In the genomic region with DNA sequence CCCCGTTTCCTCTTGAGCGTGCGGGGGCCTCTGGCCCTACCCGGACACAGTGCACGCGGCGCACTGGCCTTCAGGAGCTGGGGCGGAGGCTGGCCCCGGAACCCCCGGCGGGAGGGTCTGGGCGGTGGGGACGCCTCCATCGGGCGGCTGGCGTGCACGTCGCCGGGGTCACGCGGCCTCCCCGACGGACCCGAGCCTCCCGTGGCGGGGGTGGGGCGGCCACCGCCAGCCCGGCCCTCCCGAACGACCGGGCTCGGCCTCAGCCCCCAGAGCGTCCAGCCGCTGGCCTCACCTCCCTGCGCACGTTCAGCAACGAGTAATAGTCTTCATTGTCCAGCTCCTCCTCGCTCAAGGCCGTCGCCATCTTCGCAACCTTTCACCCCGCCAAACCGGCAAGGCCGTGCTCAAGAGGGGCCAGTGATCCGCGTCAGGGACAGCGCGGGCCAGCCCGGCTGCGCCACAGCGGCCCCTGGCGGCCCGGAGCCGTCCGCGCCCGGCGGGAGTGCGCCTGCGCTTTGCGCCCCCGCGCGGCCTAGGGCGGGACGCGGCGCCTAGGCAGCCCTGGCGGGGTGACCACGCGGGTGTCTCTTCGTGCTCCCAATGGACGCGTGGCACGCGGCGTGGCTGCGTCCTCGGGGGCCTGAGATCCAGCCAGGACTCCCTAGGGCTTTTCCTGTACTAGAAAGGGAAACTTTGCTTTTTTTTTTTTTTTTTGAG, we compare ENCODE assay signal across 8 cellular contexts. TPM values are rescaled to one million over a fixed set of nuclear protein-coding genes. Genes with fewer than 3 reads are reported as not detected.
DNase-seq lines count a peak whose midpoint lies in the region; ATAC-seq, FAIRE-seq and TF ChIP-seq lines count a peak whose summit lies in the region.

A gene with protein sequence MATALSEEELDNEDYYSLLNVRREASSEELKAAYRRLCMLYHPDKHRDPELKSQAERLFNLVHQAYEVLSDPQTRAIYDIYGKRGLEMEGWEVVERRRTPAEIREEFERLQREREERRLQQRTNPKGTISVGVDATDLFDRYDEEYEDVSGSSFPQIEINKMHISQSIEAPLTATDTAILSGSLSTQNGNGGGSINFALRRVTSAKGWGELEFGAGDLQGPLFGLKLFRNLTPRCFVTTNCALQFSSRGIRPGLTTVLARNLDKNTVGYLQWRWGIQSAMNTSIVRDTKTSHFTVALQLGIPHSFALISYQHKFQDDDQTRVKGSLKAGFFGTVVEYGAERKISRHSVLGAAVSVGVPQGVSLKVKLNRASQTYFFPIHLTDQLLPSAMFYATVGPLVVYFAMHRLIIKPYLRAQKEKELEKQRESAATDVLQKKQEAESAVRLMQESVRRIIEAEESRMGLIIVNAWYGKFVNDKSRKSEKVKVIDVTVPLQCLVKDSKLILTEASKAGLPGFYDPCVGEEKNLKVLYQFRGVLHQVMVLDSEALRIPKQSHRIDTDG (minus strand): TSS at position 380 of the 717 bp plus-strand sequence. CDS start 16 bp downstream, at position 364.

- peaks cover 5% of the 10 kb centered on the region; the same call in 1 of the 2 replicates for H4K20me1 ChIP-seq in HepG2 (ENCODE audit: insufficient read depth, low read length)

- no peaks in the 10 kb centered on the region for H3K9me3 ChIP-seq in HepG2 (ENCODE audit: low read length)

- CTCF ChIA-PET in HepG2 (lab: Yijun Ruan, JAX; ENCODE audit: low intra/inter-chr PET ratio, low total read pairs) = interaction anchor here (0.8 to 1.4 kb wide), 3 partner anchors 83 to 148 kb away, joined by 3 to 4 read pairs (median 3); a partner anchor contains a TSS

- intact Hi-C loops in HepG2 (cut with micrococcal nuclease; ENCODE audit: unreplicated experiment) = no loop called here

- TF ChIP-seq EP300 in HepG2 (IDR thresholded peaks at IDR 0.05; ENCODE audit: low read depth in 2 of 2, low read length in 2 of 2) (peak in 1 of 2 experiments; percentile 54; a peak in 1 of 4 replicates), HepG2 (CRISPR knock-in tag; IDR thresholded peaks at IDR 0.05; ENCODE audit: borderline replicate concordance) (peak; percentile 52)

- peaks cover 0 to 10% of the 10 kb centered on the region in 2 experiments; a peak in 2 of 5 replicates for H3K36me3 ChIP-seq in HepG2 (replicated peaks in 1 of 2; ENCODE audit: control insufficient read depth in 1 of 2, insufficient read depth in 2 of 2, low read length in 2 of 2)

- TF ChIP-seq CTCF in C4-2B (conservative IDR thresholded peaks at IDR 0.05) = peak; percentile 100
- TF ChIP-seq CTCF in HepG2 (CRISPR knock-in tag; IDR thresholded peaks at IDR 0.05) = peak; percentile 87

- no peak within 1 kb of the TSS for H2AFZ ChIP-seq in HepG2 (ENCODE audit: low read length)

- peak; percentile 46 for DNase-seq in NCI-H526 treated with DMSO at 0.1 percent for 48 hours (lab: John Stamatoyannopoulos, UW)
- DNase-seq in activated CD4-positive, alpha-beta T cell treated with anti-CD3 and anti-CD28 coated beads, Interleukin-2, amount 50 U/mL, for 24 hours (ENCODE audit: low read depth in 1 of 2, low spot score in 1 of 2) = peak; percentile 82 to 89
- DNase-seq in dermis blood vessel endothelial cell = peak; percentile 92
- peak; percentile 80 for DNase-seq in HepG2 (ENCODE audit: low spot score)
- DNase-seq in stimulated activated CD4-positive, alpha-beta T cell treated with anti-CD3 and anti-CD28 coated beads, Interleukin-4, amount 100 ng/mL, for 1 hour = peak; percentile 86

- ATAC-seq in GM19324 (IDR thresholded peaks at IDR 0.05; ENCODE audit: low FRiP score, unreplicated experiment) (peak; percentile 97), HG03460 (IDR thresholded peaks at IDR 0.05; ENCODE audit: unreplicated experiment) (peak; percentile 92), HepG2 (peak; percentile 91)

- in situ Hi-C loops in HepG2 (cut with HindIII; ENCODE audit: extremely low pct_ligation_motif_present, low pct_unique_long_range_greater_than_20kb) = loop anchor here (25.0 kb wide), 1 partner anchor 511 kb away; no protein-coding TSS in a partner anchor

- H3K4me3 ChIP-seq in HepG2 (replicated peaks in 1 of 3; ENCODE audit: insufficient read depth in 1 of 3, low read depth in 2 of 3, low read length in 3 of 3) = peak within 1 kb of the TSS; percentile 93 to 99 (median 99)

- H3K27me3 ChIP-seq in HepG2 (ENCODE audit: control insufficient read depth in 1 of 2, insufficient read depth in 2 of 2, low read length in 2 of 2) = no peaks in the 10 kb centered on the region; a peak in 1 of 5 replicates

- peak; percentile 79 to 95 for TF ChIP-seq POLR2A in HepG2 (IDR thresholded peaks at IDR 0.05; ENCODE audit: insufficient read depth in 1 of 2, low read depth in 2 of 2, low read length in 2 of 2)

- peak; percentile 48 for TF ChIP-seq RAD21 in HepG2 (CRISPR knock-in tag; IDR thresholded peaks at IDR 0.05)

- no TSS peak for BruUV-seq in HepG2 (replicated peaks; lab: Mats Ljungman, UMichigan)

- peak within 1 kb of the TSS; percentile 99 for H3K9ac ChIP-seq in HepG2 (ENCODE audit: insufficient read depth, low read depth, low read length)

- peak within 1 kb of the TSS; percentile 75 for H3K4me2 ChIP-seq in HepG2 (ENCODE audit: low read depth, low read length)

- H3K27ac ChIP-seq in C4-2B (peak within 1 kb of the TSS; percentile 97), HepG2 (ENCODE audit: extremely low read length, insufficient read depth, low read length) (peak within 1 kb of the TSS; percentile 96)

- H3K79me2 ChIP-seq in HepG2 (ENCODE audit: insufficient read depth, low read length) = peaks cover 44% of the 10 kb centered on the region

- 0% methylated on average over 14 of the region's 80 CpGs for WGBS in HepG2 (ENCODE audit: low lambda C conversion rate)

- FAIRE-seq in HepG2 (lab: Jason Lieb, UNC) = peak; percentile 12

- POLR2A ChIA-PET in HepG2 (lab: Yijun Ruan, JAX) = interaction anchor here (2.3 kb wide), 1 partner anchor 83 kb away, joined by 14 read pairs; a partner anchor contains a TSS

- H3K4me1 ChIP-seq in HepG2 (ENCODE audit: insufficient read depth, low read length) = peaks cover 23% of the 10 kb centered on the region

TF ChIP-seq in HepG2, 621 proteins besides CTCF, POLR2A, EP300 and RAD21 (continues in another document):
- TF ChIP-seq ZNF263 (CRISPR knock-in tag; IDR thresholded peaks at IDR 0.05) = peak; percentile 86
- 0 out of 2 replicates have a peak, but pooled peaks have one; percentile 75 for TF ChIP-seq ZNF251 (CRISPR knock-in tag; IDR thresholded peaks at IDR 0.05)
- peak; percentile 17; the same call in 1 of the 2 replicates for TF ChIP-seq ZNF670 (CRISPR knock-in tag; IDR thresholded peaks at IDR 0.05; ENCODE audit: borderline replicate concordance)
- no peak for TF ChIP-seq ZSCAN22 (CRISPR knock-in tag; IDR thresholded peaks at IDR 0.05)
- TF ChIP-seq, protein P1, sequence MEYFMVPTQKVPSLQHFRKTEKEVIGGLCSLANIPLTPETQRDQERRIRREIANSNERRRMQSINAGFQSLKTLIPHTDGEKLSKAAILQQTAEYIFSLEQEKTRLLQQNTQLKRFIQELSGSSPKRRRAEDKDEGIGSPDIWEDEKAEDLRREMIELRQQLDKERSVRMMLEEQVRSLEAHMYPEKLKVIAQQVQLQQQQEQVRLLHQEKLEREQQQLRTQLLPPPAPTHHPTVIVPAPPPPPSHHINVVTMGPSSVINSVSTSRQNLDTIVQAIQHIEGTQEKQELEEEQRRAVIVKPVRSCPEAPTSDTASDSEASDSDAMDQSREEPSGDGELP (IDR thresholded peaks at IDR 0.05; ENCODE audit: borderline replicate concordance, low read depth) = peak; percentile 32; the same call in 1 of the 2 replicates
- peak; percentile 74; the same call in 1 of the 2 replicates for TF ChIP-seq ZNF367 (CRISPR knock-in tag; IDR thresholded peaks at IDR 0.05; ENCODE audit: borderline replicate concordance)

RNA-seq across cellular contexts. Expression of the gene that starts here (rescaled TPM):
- total RNA-seq in dermis blood vessel endothelial cell = 38.6 and 52.1 TPM in 2 replicates
- 47.6 and 56.8 TPM in 2 replicates for total RNA-seq in HepG2 (2016; rRNA removed; fragmentation: Illumina TruSeq; extraction: Trizol)
- total RNA-seq in HepG2 (2016; cell fraction: cytosol; rRNA removed; fragmentation: Illumina TruSeq; extraction: Trizol; ENCODE audit: low read depth) = 11.4 and 12.0 TPM in 2 replicates
- total RNA-seq in HepG2 (2016; cell fraction: insoluble cytoplasmic fraction; rRNA removed; fragmentation: Illumina TruSeq; extraction: Trizol) = 49.7 and 50.5 TPM in 2 replicates
- 13.0 and 15.4 TPM in 2 replicates for total RNA-seq in HepG2 (2016; cell fraction: membrane; rRNA removed; fragmentation: Illumina TruSeq; extraction: Trizol)
- 46.2 and 51.3 TPM in 2 replicates for total RNA-seq in HepG2 (2016; cell fraction: nucleus; rRNA removed; fragmentation: Illumina TruSeq; extraction: Trizol)
- 24.0 and 25.1 TPM in 2 replicates for polyA plus RNA-seq in HepG2 (2011; rRNA removed)
- 16.9 and 18.9 TPM in 2 replicates for polyA plus RNA-seq in HepG2 (2011; cell fraction: cytosol; rRNA removed)
- polyA plus RNA-seq in HepG2 (2011; cell fraction: nucleus; rRNA removed) = 95.4 and 110 TPM in 2 replicates
- polyA plus RNA-seq in HepG2 (2012) = 43.5 and 45.3 TPM in 2 replicates
- polyA plus RNA-seq in HepG2 (2016; cell fraction: cytosol; fragmentation: Illumina TruSeq; extraction: Trizol; ENCODE audit: low read depth) = 4.3 and 4.6 TPM in 2 replicates
- polyA plus RNA-seq in HepG2 (2016; cell fraction: insoluble cytoplasmic fraction; fragmentation: Illumina TruSeq; extraction: Trizol; ENCODE audit: low read depth) = 42.1 and 52.6 TPM in 2 replicates
- polyA plus RNA-seq in HepG2 (2016; cell fraction: membrane; fragmentation: Illumina TruSeq; extraction: Trizol; ENCODE audit: low read depth) = 10.0 and 10.7 TPM in 2 replicates
- 98.5 and 103 TPM in 2 replicates for polyA plus RNA-seq in HepG2 (2016; cell fraction: nucleus; fragmentation: Illumina TruSeq; extraction: Trizol; ENCODE audit: insufficient read depth, low read depth)
- polyA minus RNA-seq in HepG2 (2011; rRNA and poly(A)+ RNA removed; ENCODE audit: low replicate concordance) = 21.2 and 48.5 TPM in 2 replicates
- 13.3 and 15.7 TPM in 2 replicates for polyA minus RNA-seq in HepG2 (2011; cell fraction: cytosol; rRNA and poly(A)+ RNA removed)
- 38.4 and 48.9 TPM in 2 replicates for polyA minus RNA-seq in HepG2 (2011; cell fraction: nucleus; rRNA and poly(A)+ RNA removed)

Comparison
In these comparisons a context has a peak if more than half of its experiments do, and no peak if none do; other contexts are left out.
1. Peak in every context shown above with its lines: DNase-seq, ATAC-seq, H3K4me3 ChIP-seq and H3K27ac ChIP-seq.